ENCODE assay signal across 8 cellular contexts in the genomic region with DNA sequence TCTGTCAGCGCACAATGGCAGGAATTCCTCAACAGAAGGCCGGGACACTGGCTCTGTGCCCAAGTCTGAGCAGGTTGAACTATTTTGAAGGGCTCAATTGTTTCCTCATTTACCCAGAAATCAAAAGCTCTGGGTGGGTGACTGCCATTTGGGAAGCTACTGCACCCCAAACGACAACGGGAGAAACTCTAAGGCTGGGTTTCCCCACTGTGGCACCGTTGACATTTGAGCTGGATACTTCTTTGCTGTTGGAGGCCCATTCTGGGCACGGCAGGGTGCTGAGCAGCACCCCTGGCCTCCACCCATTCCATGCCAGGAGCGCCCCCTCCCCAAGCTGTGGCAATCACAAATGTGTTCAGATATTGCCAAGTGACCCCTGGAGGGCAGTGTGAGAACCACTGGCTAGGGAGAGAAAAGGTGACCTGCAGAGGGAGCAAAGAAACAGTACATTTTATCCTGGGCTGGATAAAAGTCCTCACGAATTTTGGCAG.
A peak's percentile ranks its signal among the peaks of the same experiment; 100 is the strongest.
DNase-seq lines count a peak whose midpoint lies in the region; ATAC-seq and TF ChIP-seq lines count a peak whose summit lies in the region.

No MANE protein-coding gene starts in this region.

- H3K27ac ChIP-seq in ovary, result no peak overlapping the region

- no peaks in the 10 kb centered on the region for H3K36me3 ChIP-seq in ovary

- H3K9me3 ChIP-seq in ovary, result no peaks in the 10 kb centered on the region

- TF ChIP-seq CTCF in choroid plexus epithelial cell (conservative IDR thresholded peaks at IDR 0.05; ENCODE audit: low read depth, low read length) (peak; percentile 87), mesothelial cell of epicardium (IDR thresholded peaks at IDR 0.05; ENCODE audit: unreplicated experiment) (peak; percentile 49), ovary (IDR thresholded peaks at IDR 0.05) (peak in 1 of 3 donors; percentile 28)

- TF ChIP-seq POLR2A in ovary (IDR thresholded peaks at IDR 0.05), result no peak

- no peak for TF ChIP-seq EP300 in ovary (IDR thresholded peaks at IDR 0.05)

- no peak overlapping the region for H3K4me3 Mint-ChIP-seq in mesothelial cell of epicardium
- H3K4me3 Mint-ChIP-seq in immature natural killer cell, result no peak overlapping the region

- H3K4me1 ChIP-seq in ovary (ENCODE audit: insufficient read depth), result peaks cover 1% of the 10 kb centered on the region

- intact Hi-C loops in ovary (cut with DNase I), result loop anchor here in 2 of 4 donors (2.0 to 10.0 kb wide), 3 partner anchors 77 to 147 kb away; no protein-coding TSS in a partner anchor

- no peak for ATAC-seq in HG03045 (IDR thresholded peaks at IDR 0.05; ENCODE audit: unreplicated experiment)

- H3K27me3 ChIP-seq in ovary, result no peaks in the 10 kb centered on the region

- H3K27me3 Mint-ChIP-seq in mesothelial cell of epicardium (ENCODE audit: low read depth), result peaks cover 24% of the 10 kb centered on the region
- peaks cover 0 to 9% (median 2%) of the 10 kb centered on the region in 3 donors for H3K27me3 Mint-ChIP-seq in immature natural killer cell (ENCODE audit: low read depth in 3 of 3)

- 57 to 61% (median 59%) methylated on average over 8 of the region's 8 CpGs for WGBS in ovary, 3 donors

- H3K27ac Mint-ChIP-seq in mesothelial cell of epicardium, result no peak overlapping the region
- H3K27ac Mint-ChIP-seq in immature natural killer cell, result no peak overlapping the region

- H3K4me1 Mint-ChIP-seq in mesothelial cell of epicardium (peaks cover 4% of the 10 kb centered on the region), immature natural killer cell (no peaks in the 10 kb centered on the region)

- DNase-seq in NCI-H2171 treated with DMSO at 0.1 percent for 48 hours (lab: John Stamatoyannopoulos, UW), result peak; percentile 34
- no peak for DNase-seq in NCI-H2171 (lab: John Stamatoyannopoulos, UW)
- DNase-seq in NCI-H69 (lab: John Stamatoyannopoulos, UW), result peak; percentile 86
- DNase-seq in choroid plexus epithelial cell (ENCODE audit: low read depth), result peak; percentile 63
- no peak for DNase-seq in mesothelial cell of epicardium (ENCODE audit: low spot score in 2 of 2, unreplicated experiment in 2 of 2)
- DNase-seq in immature natural killer cell, result no peak
- DNase-seq in ovary, result no peak

- H3K4me3 ChIP-seq in choroid plexus epithelial cell (ENCODE audit: low read depth, low read length) (no peak overlapping the region), ovary (no peak overlapping the region)

- H3K9me3 Mint-ChIP-seq in mesothelial cell of epicardium, result peaks cover 8% of the 10 kb centered on the region
- H3K9me3 Mint-ChIP-seq in immature natural killer cell, result no peaks in the 10 kb centered on the region

- H3K36me3 Mint-ChIP-seq in mesothelial cell of epicardium (no peaks in the 10 kb centered on the region), immature natural killer cell (no peaks in the 10 kb centered on the region)

Comparison
In these comparisons a context has a peak if more than half of its experiments do, and no peak if none do; other contexts are left out.
1. DNase-seq: peak in NCI-H2171 treated with DMSO at 0.1 percent for 48 hours (single experiment), NCI-H69 (single experiment) and choroid plexus epithelial cell (single experiment); none in NCI-H2171 (single experiment), mesothelial cell of epicardium (0 of 2), immature natural killer cell (0 of 3) and ovary (0 of 5).